ENCODE assay signal across 7 cellular contexts in the genomic region with DNA sequence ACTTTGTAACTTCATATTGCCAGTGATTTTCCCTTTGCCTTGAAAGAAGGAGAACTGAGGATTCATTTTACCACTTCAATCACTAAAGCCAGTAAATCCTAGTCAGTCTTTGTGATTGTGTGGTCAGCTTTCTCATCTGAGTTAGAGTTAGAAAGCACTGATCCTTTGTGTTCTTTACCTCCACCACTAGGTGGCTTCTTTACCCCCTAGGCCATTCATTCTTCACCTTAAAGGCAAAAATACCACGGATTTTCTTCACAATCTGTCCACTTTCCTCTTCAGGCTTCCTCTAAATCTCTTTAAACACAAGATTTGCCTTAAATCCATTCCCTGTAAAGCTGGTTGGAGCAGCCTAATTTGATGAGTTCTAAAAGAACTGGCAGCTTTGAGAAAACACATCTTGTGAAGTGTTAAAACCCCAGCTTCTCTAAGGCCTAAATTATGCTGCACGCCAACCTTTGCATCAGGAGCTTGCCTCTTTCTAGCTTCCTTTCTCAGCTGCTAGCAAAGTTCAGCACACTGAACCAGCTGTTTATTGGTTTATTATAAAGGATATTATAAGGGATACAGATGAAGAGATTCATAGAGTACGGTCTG. TPM values are rescaled to one million over a fixed set of nuclear protein-coding genes. Genes with fewer than 3 reads are reported as not detected.
DNase-seq lines count a peak whose midpoint lies in the region; ATAC-seq and TF ChIP-seq lines count a peak whose summit lies in the region.

No MANE protein-coding gene starts in this region.

- no peak overlapping the region for H3K4me3 Mint-ChIP-seq in T-helper 17 cell

- TF ChIP-seq CTCF in HEK293 (tag by site-specific recombination; IDR thresholded peaks at IDR 0.05) (0 out of 2 replicates have a peak, but pooled peaks have one; percentile 14), omental fat pad (IDR thresholded peaks at IDR 0.05) (no peak)

- CTCF ChIA-PET in HEK293 (lab: Yijun Ruan, JAX), result interaction anchor here (0.6 to 3.1 kb wide), 17 partner anchors 8 to 1354 kb away, joined by 3 to 19 read pairs (median 5); no protein-coding TSS in a partner anchor

- peaks cover 2% of the 10 kb centered on the region for H3K36me3 Mint-ChIP-seq in T-helper 17 cell (ENCODE audit: low read depth)

- peaks cover 51 to 60% of the 10 kb centered on the region in 2 experiments for H3K36me3 ChIP-seq in HEK293 (ENCODE audit: control insufficient read depth in 2 of 2, insufficient read depth in 1 of 2, low read length in 2 of 2)

- H3K4me1 Mint-ChIP-seq in T-helper 17 cell, result peaks cover 3% of the 10 kb centered on the region

- no peaks in the 10 kb centered on the region for H3K27me3 Mint-ChIP-seq in T-helper 17 cell

- no peaks in the 10 kb centered on the region for H3K4me1 ChIP-seq in HEK293 (ENCODE audit: control insufficient read depth, insufficient read depth, low read length)

- H3K9me3 ChIP-seq in HEK293 (ENCODE audit: control insufficient read depth, insufficient read depth, low read depth, low read length) (no peaks in the 10 kb centered on the region), T-helper 17 cell (ENCODE audit: control insufficient read depth, low read length, poor library complexity, severe bottlenecking) (no peaks in the 10 kb centered on the region)

- no peak overlapping the region for H3K27ac Mint-ChIP-seq in T-helper 17 cell

- ATAC-seq in T-helper 17 cell (peak; percentile 53), HG02970 (IDR thresholded peaks at IDR 0.05; ENCODE audit: low FRiP score, unreplicated experiment) (no peak), omental fat pad (ENCODE audit: low FRiP score) (no peak)

- DNase-seq in EH (ENCODE audit: low read depth) (peak; percentile 39), T-helper 17 cell (no peak), inferior parietal cortex (ENCODE audit: extremely low spot score) (peak; percentile 48), omental fat pad (ENCODE audit: low spot score) (no peak)
- no peak for DNase-seq in activated CD4-positive, alpha-beta T cell treated with anti-CD3 and anti-CD28 coated beads, Interleukin-2, amount 50 U/mL, for 4 hours

- POLR2A ChIA-PET in HEK293 (lab: Yijun Ruan, JAX), result no interaction called here

- peak overlapping the region; percentile 53; the same call in 1 of the 2 replicates for H3K27ac ChIP-seq in HEK293 (ENCODE audit: extremely low read depth, low read depth, low read length)

- H3K4me3 ChIP-seq in HEK293 (ENCODE audit: low read depth, low read length), result no peak overlapping the region

TF ChIP-seq in HEK293, 187 proteins besides CTCF, POLR2A, EP300 and RAD21:
- TF ChIP-seq FEZF1 (tag by site-specific recombination; IDR thresholded peaks at IDR 0.05), result no peak
- TF ChIP-seq PRDM1 (tag by site-specific recombination; IDR thresholded peaks at IDR 0.05), result peak; percentile 61; the same call in 1 of the 2 replicates
- peak; percentile 43; the same call in 1 of the 2 replicates for TF ChIP-seq ZNF654 (tag by site-specific recombination; IDR thresholded peaks at IDR 0.05; ENCODE audit: low read depth)

RNA-seq across cellular contexts. Expression of a gene that starts 20.4 kb away (rescaled TPM):
- total RNA-seq in T-helper 17 cell, result 10 to 100 TPM; 37.8 to 38.7 TPM
- 10 to 100 TPM; 26.5 to 42.9 (median 32.6) TPM for total RNA-seq in omental fat pad

Comparison
In these comparisons a context has a peak if more than half of its experiments do, and no peak if none do; other contexts are left out.
1. DNase-seq: peak in EH (single experiment) and inferior parietal cortex (single experiment); none in T-helper 17 cell (0 of 3), activated CD4-positive, alpha-beta T cell treated with anti-CD3 and anti-CD28 coated beads, Interleukin-2, amount 50 U/mL, for 4 hours (0 of 2) and omental fat pad (single experiment).